Comparison of ENCODE assay signal across 18 cellular contexts in genomic region chr4:167088115-167088514, GRCh38.
DNase-seq lines count a peak whose midpoint lies in the region; ATAC-seq and TF ChIP-seq lines count a peak whose summit lies in the region.
"Had no signal": no experiment of that assay in that cellular context is flagged by ENCODE, and none has a peak within 500 bp of the region (broad histone marks: within the 10 kb centered on the region; RNA-seq: fewer than 3 reads in every experiment).

No MANE protein-coding gene starts in this region.

- H3K4me3 ChIP-seq in mammary epithelial cell (replicated peaks in 1 of 3; ENCODE audit: insufficient read depth in 1 of 3, low read depth in 2 of 3, low read length in 3 of 3): no peak overlapping the region
- H3K4me3 ChIP-seq: gastrocnemius medialis had no signal

- TF ChIP-seq CTCF in mammary epithelial cell (conservative IDR thresholded peaks at IDR 0.05 in 1 of 2, IDR thresholded peaks at IDR 0.05 in 1 of 2; ENCODE audit: extremely low read depth in 1 of 2, insufficient read depth in 1 of 2, low read depth in 1 of 2, low read length in 2 of 2): no peak

- H3K4me2 ChIP-seq in mammary epithelial cell (ENCODE audit: insufficient read depth, low read depth, low read length): no peak overlapping the region

- DNase-seq in mammary epithelial cell: no peak
- no peak for DNase-seq in left ventricle myocardium superior
- no peak for DNase-seq in LoVo (ENCODE audit: low spot score)
- DNase-seq in NCI-H1694 (lab: John Stamatoyannopoulos, UW): no peak
- DNase-seq: activated gamma-delta T cell treated with Interleukin-2 at 50 U/mL for 16 hours; amygdala; caudate nucleus; CD4-positive, alpha-beta memory T cell; gastrocnemius medialis; H7; NCI-H1436 treated with DMSO at 0.1 percent for 48 hours; NCI-H2227 treated with DMSO at 0.1 percent for 48 hours; stimulated activated CD8-positive, alpha-beta memory T cell treated with anti-CD3 and anti-CD28 coated beads, Interleukin-4, amount 100 ng/mL, for 48 hours; substantia nigra had no signal

- no peaks in the 10 kb centered on the region for H3K27me3 ChIP-seq in mammary epithelial cell (ENCODE audit: insufficient read depth, low read length)
- H3K27me3 ChIP-seq: gastrocnemius medialis had no signal

- CTCF ChIA-PET in mammary epithelial cell (lab: Charles Lee; ENCODE audit: low non-redundant PET): no interaction called here

- intact Hi-C loops in mammary epithelial cell (cut with micrococcal nuclease): no loop called here
- intact Hi-C loops in left ventricle myocardium superior (cut with micrococcal nuclease): no loop called here

- H4K20me1 ChIP-seq in mammary epithelial cell (ENCODE audit: insufficient read depth, low read length): no peaks in the 10 kb centered on the region

- H3K79me2 ChIP-seq in mammary epithelial cell (ENCODE audit: insufficient read depth, low read length): no peaks in the 10 kb centered on the region

- H3K36me3 ChIP-seq in mammary epithelial cell (ENCODE audit: insufficient read depth, low read length): no peaks in the 10 kb centered on the region
- H3K36me3 ChIP-seq: gastrocnemius medialis had no signal

- no peaks in the 10 kb centered on the region for H3K9me3 ChIP-seq in mammary epithelial cell (replicated peaks; ENCODE audit: insufficient read depth, low read length)
- H3K9me3 ChIP-seq: gastrocnemius medialis had no signal

- no TSS peak for BruUV-seq in mammary epithelial cell (replicated peaks; lab: Mats Ljungman, UMichigan)

- H3K4me1 ChIP-seq in mammary epithelial cell (ENCODE audit: insufficient read depth, low read length): no peaks in the 10 kb centered on the region
- H3K4me1 ChIP-seq: gastrocnemius medialis had no signal

- no peak overlapping the region for H3K9ac ChIP-seq in mammary epithelial cell (ENCODE audit: insufficient read depth, low read length)

- no peak overlapping the region for H2AFZ ChIP-seq in mammary epithelial cell (ENCODE audit: low read depth, low read length)

- H3K27ac ChIP-seq in mammary epithelial cell (ENCODE audit: insufficient read depth, low read depth, low read length): no peak overlapping the region
- H3K27ac ChIP-seq: gastrocnemius medialis had no signal

- dilution Hi-C loops in mammary epithelial cell (cut with HindIII; ENCODE audit: low sequenced_read_pairs): no loop called here

- ATAC-seq in GM18511 (IDR thresholded peaks at IDR 0.05; ENCODE audit: unreplicated experiment) (peak; percentile 89), GM21526 (IDR thresholded peaks at IDR 0.05; ENCODE audit: low FRiP score, unreplicated experiment) (peak; percentile 65), HG03060 (IDR thresholded peaks at IDR 0.05; ENCODE audit: low read depth, unreplicated experiment) (peak; percentile 92), HG03520 (IDR thresholded peaks at IDR 0.05; ENCODE audit: unreplicated experiment) (peak; percentile 80), left ventricle myocardium superior (no peak)
- ATAC-seq: gastrocnemius medialis had no signal

- in situ Hi-C loops in mammary epithelial cell (cut with MboI; ENCODE audit: low sequenced_read_pairs in 2 of 2): no loop called here
